9 cellular contexts compared by ENCODE assay signal in genomic region chr10:11823122-11823988, GRCh38. TPM values are rescaled to one million over a fixed set of nuclear protein-coding genes. Genes with fewer than 3 reads are reported as not detected.
A peak's percentile ranks its signal among the peaks of the same experiment; 100 is the strongest.
DNase-seq lines count a peak whose midpoint lies in the region; ATAC-seq, FAIRE-seq and TF ChIP-seq lines count a peak whose summit lies in the region.
"Had no signal": no experiment of that assay in that cellular context is flagged by ENCODE, and none has a peak within 500 bp of the region (broad histone marks: within the 10 kb centered on the region; RNA-seq: fewer than 3 reads in every experiment).

PROSER2 (plus strand) TSS chr10:11823356; CDS start chr10:11852078, 28,722 bp downstream.

- H2BK20ac ChIP-seq in IMR-90 (ENCODE audit: low read depth, low read length) = no peak within 1 kb of the TSS

- dilution Hi-C loops in IMR-90 (cut with HindIII; ENCODE audit: low sequenced_read_pairs, unreplicated experiment) = no loop called here

- H3K4ac ChIP-seq in IMR-90 (ENCODE audit: low read depth, low read length) (peak within 1 kb of the TSS; percentile 77; the same call in 1 of the 2 replicates), mesendoderm (ENCODE audit: low read depth, low read length) (peak within 1 kb of the TSS; percentile 93)

- WGBS in IMR-90 (ENCODE audit: extremely low coverage in 2 of 2, insufficient read length in 1 of 2), 2 experiments = 0% methylated on average over 24 of the region's 114 CpGs; no CpG with 5 or more reads in 1 of the 2 experiments
- no CpG with 5 or more reads among the region's 114 CpGs for WGBS in mesendoderm (ENCODE audit: extremely low coverage, insufficient coverage, low lambda C conversion rate)
- 1 to 2% (median 1%) methylated on average over 38 to 114 of the region's 114 CpGs for WGBS in stomach, 5 donors

- H2AK9ac ChIP-seq in IMR-90 (replicated peaks; ENCODE audit: low read depth, low read length, poor library complexity) = peak within 1 kb of the TSS; percentile 93

- no peak for TF ChIP-seq EP300 in stomach (IDR thresholded peaks at IDR 0.05)

- H2AFZ ChIP-seq in IMR-90 (replicated peaks; ENCODE audit: low read length, poor library complexity) = peak within 1 kb of the TSS; percentile 98

- no peak for TF ChIP-seq CTCF in IMR-90 (conservative IDR thresholded peaks at IDR 0.05; ENCODE audit: low read depth, low read length)
- no peak for TF ChIP-seq CTCF in stomach (IDR thresholded peaks at IDR 0.05)

- ATAC-seq in IMR-90 (ENCODE audit: low read depth) = peak; percentile 92
- no peak for ATAC-seq in HG03354 (IDR thresholded peaks at IDR 0.05; ENCODE audit: poor library complexity, severe bottlenecking, unreplicated experiment)

- POLR2A ChIA-PET in IMR-90 (lab: Charles Lee; ENCODE audit: unreplicated experiment) = no interaction called here

- DNase-seq in GM12892 (ENCODE audit: insufficient read length) = peak; percentile 53
- DNase-seq in IMR-90 = peak; percentile 52
- DNase-seq in activated CD4-positive, CD25-positive, alpha-beta regulatory T cell treated with anti-CD3 and anti-CD28 coated beads, Interleukin-2, amount 50 U/mL, for 72 hours = peak; percentile 33
- peak in 1 of 3 donors; percentile 3 for DNase-seq in effector memory CD4-positive, alpha-beta T cell
- peak; percentile 59 for DNase-seq in mesendoderm
- peak; percentile 72 for DNase-seq in stomach
- DNase-seq in NCI-H446 treated with DMSO at 0.1 percent for 48 hours (lab: John Stamatoyannopoulos, UW) = no peak

- TF ChIP-seq RAD21 in IMR-90 (IDR thresholded peaks at IDR 0.05; ENCODE audit: low read length) = no peak

- H3K9ac ChIP-seq in IMR-90 (ENCODE audit: low read depth, low read length) = peak within 1 kb of the TSS; percentile 72
- peak within 1 kb of the TSS; percentile 82 for H3K9ac ChIP-seq in mesendoderm (ENCODE audit: low read length)

- H2AK5ac ChIP-seq in IMR-90 (ENCODE audit: low read depth, low read length) (no peak within 1 kb of the TSS; the same call in 1 of the 2 replicates), mesendoderm (ENCODE audit: low read length) (no peak within 1 kb of the TSS)

- BruUV-seq in IMR-90 (replicated peaks; lab: Mats Ljungman, UMichigan) = no TSS peak

- peak within 1 kb of the TSS; percentile 70; the same call in 1 of the 2 replicates for H2BK120ac ChIP-seq in IMR-90 (ENCODE audit: low read depth, low read length)
- H2BK120ac ChIP-seq in mesendoderm (ENCODE audit: low read depth, low read length) = peak within 1 kb of the TSS; percentile 92

- 0 out of 2 replicates have a peak within 1 kb of the TSS, but pooled peaks have one; percentile 20 for H3K23ac ChIP-seq in IMR-90 (ENCODE audit: low read depth, low read length)
- no peak within 1 kb of the TSS for H3K23ac ChIP-seq in mesendoderm (ENCODE audit: low read length)

- H3K79me2 ChIP-seq in mesendoderm (ENCODE audit: control insufficient read depth, insufficient read depth, low read length) = peaks cover 28% of the 10 kb centered on the region

- peak within 1 kb of the TSS; percentile 34; the same call in 1 of the 3 replicates for H2BK15ac ChIP-seq in IMR-90 (ENCODE audit: low read depth, low read length)
- no peak within 1 kb of the TSS for H2BK15ac ChIP-seq in mesendoderm (replicated peaks; ENCODE audit: low read depth)

- no peaks in the 10 kb centered on the region for H4K20me1 ChIP-seq in IMR-90 (ENCODE audit: insufficient read depth, low read length)

- H4K91ac ChIP-seq in IMR-90 (ENCODE audit: insufficient read depth, low read depth, low read length) = peak within 1 kb of the TSS; percentile 60; the same call in 1 of the 2 replicates

- H3K27ac ChIP-seq in IMR-90 (ENCODE audit: insufficient read depth, low read length) (no peak within 1 kb of the TSS; the same call in 1 of the 2 replicates), mesendoderm (ENCODE audit: low read depth, low read length) (peak within 1 kb of the TSS; percentile 22), stomach (peak within 1 kb of the TSS; percentile 86 to 99 (median 91))
- H3K27ac ChIP-seq in effector memory CD4-positive, alpha-beta T cell (ENCODE audit: insufficient read depth, low read length, poor library complexity, severe bottlenecking) = no peak within 1 kb of the TSS

- H3K27me3 ChIP-seq in IMR-90 (ENCODE audit: control insufficient read depth, insufficient read depth, low read length) (no peaks in the 10 kb centered on the region), mesendoderm (ENCODE audit: insufficient read depth, low read length, poor library complexity) (no peaks in the 10 kb centered on the region), stomach (peaks cover 0 to 28% (median 10%) of the 10 kb centered on the region in 3 donors)
- peaks cover 4% of the 10 kb centered on the region for H3K27me3 ChIP-seq in effector memory CD4-positive, alpha-beta T cell (replicated peaks; ENCODE audit: control insufficient read depth, insufficient read depth, low read length, poor library complexity, severe bottlenecking)

- H3K79me1 ChIP-seq in IMR-90 (ENCODE audit: low read depth in 1 of 2, low read length in 2 of 2) (peaks cover 0 to 18% of the 10 kb centered on the region in 2 experiments; a peak in 3 of 4 replicates), mesendoderm (ENCODE audit: low read length) (peaks cover 10% of the 10 kb centered on the region)

- no peak within 1 kb of the TSS for H3K18ac ChIP-seq in IMR-90 (ENCODE audit: low read depth, low read length)
- H3K18ac ChIP-seq in mesendoderm (ENCODE audit: low read length) = peak within 1 kb of the TSS; percentile 99

- TF ChIP-seq POLR2A in GM12892 (IDR thresholded peaks at IDR 0.05; ENCODE audit: low read depth, low read length) = no peak
- no peak; the same call in 1 of the 2 replicates for TF ChIP-seq POLR2A in IMR-90 (IDR thresholded peaks at IDR 0.05; ENCODE audit: low read depth, low read length)
- TF ChIP-seq POLR2A in stomach (IDR thresholded peaks at IDR 0.05) = peak in 1 of 4 donors; percentile 76

- H3K9me3 ChIP-seq in IMR-90 (ENCODE audit: control insufficient read depth, insufficient read depth, low read length) (no peaks in the 10 kb centered on the region), stomach (no peaks in the 10 kb centered on the region)
- H3K9me3 ChIP-seq in effector memory CD4-positive, alpha-beta T cell (ENCODE audit: control insufficient read depth, low read length) = no peaks in the 10 kb centered on the region

- 0 out of 2 replicates have a peak within 1 kb of the TSS, but pooled peaks have one; percentile 86 for H3K14ac ChIP-seq in IMR-90 (replicated peaks; ENCODE audit: low read depth, low read length)

- H3K56ac ChIP-seq in IMR-90 (ENCODE audit: extremely low read depth, insufficient read depth, low read length) (peak within 1 kb of the TSS; percentile 57; the same call in 1 of the 2 replicates), mesendoderm (ENCODE audit: low read length) (peak within 1 kb of the TSS; percentile 92)

- H3K4me1 ChIP-seq in IMR-90 (ENCODE audit: control insufficient read depth, insufficient read depth, low read length) (peaks cover 1% of the 10 kb centered on the region; the same call in 1 of the 2 replicates), mesendoderm (ENCODE audit: control insufficient read depth, low read depth, low read length) (peaks cover 9% of the 10 kb centered on the region), stomach (peaks cover 8 to 44% (median 35%) of the 10 kb centered on the region in 4 donors)
- peaks cover 8% of the 10 kb centered on the region for H3K4me1 ChIP-seq in effector memory CD4-positive, alpha-beta T cell (ENCODE audit: control insufficient read depth, insufficient read depth, low read length, poor library complexity, severe bottlenecking)

- peak within 1 kb of the TSS; percentile 84 to 93 for H4K8ac ChIP-seq in IMR-90 (ENCODE audit: low read depth in 2 of 2, low read length in 2 of 2)
- no peak within 1 kb of the TSS for H4K8ac ChIP-seq in mesendoderm (ENCODE audit: low read depth, low read length)

- intact Hi-C loops in IMR-90 (cut with micrococcal nuclease) = loop anchor here (5.0 kb wide), 1 partner anchor 36 kb away; no protein-coding TSS in a partner anchor
- intact Hi-C loops in stomach (cut with DNase I; ENCODE audit: low total_unique reads) = no loop called here

- H3K4me3 ChIP-seq in IMR-90 (ENCODE audit: insufficient read depth, low read depth, low read length) = peak within 1 kb of the TSS; percentile 97
- peak within 1 kb of the TSS; percentile 48 for H3K4me3 ChIP-seq in effector memory CD4-positive, alpha-beta T cell (ENCODE audit: insufficient read depth, low read depth, low read length, poor library complexity, severe bottlenecking)
- peak within 1 kb of the TSS; percentile 67 for H3K4me3 ChIP-seq in mesendoderm (ENCODE audit: low read length)
- H3K4me3 ChIP-seq in stomach = peak within 1 kb of the TSS; percentile 70 to 88 (median 79)

- CTCF ChIA-PET in IMR-90 (lab: Yijun Ruan, JAX) = no interaction called here

- H3K36me3 ChIP-seq in IMR-90 (ENCODE audit: control insufficient read depth, insufficient read depth, low read length) (no peaks in the 10 kb centered on the region), mesendoderm (ENCODE audit: control insufficient read depth, insufficient read depth, low read length) (no peaks in the 10 kb centered on the region), stomach (no peaks in the 10 kb centered on the region)
- H3K36me3 ChIP-seq in effector memory CD4-positive, alpha-beta T cell (ENCODE audit: control insufficient read depth, insufficient read depth, low read length) = no peaks in the 10 kb centered on the region

- FAIRE-seq in GM12892 (lab: Jason Lieb, UNC) = no peak
- FAIRE-seq: endometrium had no signal

- H4K5ac ChIP-seq in IMR-90 (ENCODE audit: low read depth, low read length) = no peak within 1 kb of the TSS
- H4K5ac ChIP-seq in mesendoderm (ENCODE audit: low read length) = no peak within 1 kb of the TSS

- no peaks in the 10 kb centered on the region for H3K9me1 ChIP-seq in IMR-90 (ENCODE audit: insufficient read depth, low read length)

- peak within 1 kb of the TSS; percentile 97 for H3K4me2 ChIP-seq in IMR-90 (ENCODE audit: low read depth, low read length)
- peak within 1 kb of the TSS; percentile 4 for H3K4me2 ChIP-seq in mesendoderm (ENCODE audit: low read length)

- H2BK5ac ChIP-seq in IMR-90 (ENCODE audit: low read depth, low read length, poor library complexity, severe bottlenecking) (peak within 1 kb of the TSS; percentile 18), mesendoderm (ENCODE audit: low read length) (no peak within 1 kb of the TSS)

- in situ Hi-C loops in IMR-90 (cut with MboI; ENCODE audit: low sequenced_read_pairs) = no loop called here

TF ChIP-seq in IMR-90, 13 proteins besides CTCF, POLR2A, EP300 and RAD21 (continues in another document):
- TF ChIP-seq SMC3 (IDR thresholded peaks at IDR 0.05; ENCODE audit: low read depth, low read length) (no peak), RCOR1 (IDR thresholded peaks at IDR 0.05; ENCODE audit: insufficient replicate concordance, low read length) (no peak), FOS (IDR thresholded peaks at IDR 0.05; ENCODE audit: low read depth, low read length) (no peak)

RNA-seq across cellular contexts. Expression of gene PROSER2, which starts in this region (rescaled TPM):
- polyA plus RNA-seq in GM12892 (2012; ENCODE audit: missing spikeins) = 0.34 TPM
- total RNA-seq in IMR-90 (2012; rRNA removed) (1.4 TPM in 2 replicates), stomach (10 to 100 TPM in 2 of 5 donors, 1 to 10 TPM in 2, not detected in 1; 1.3 to 16.2 (median 9.5) TPM)
- polyA plus RNA-seq in IMR-90 (2012; rRNA removed) (2.0 and 2.1 TPM in 2 replicates), stomach (10 to 100 TPM in 1 of 3 donors, 1 to 10 TPM in 2; 5.2 to 13.4 (median 5.7) TPM)
- 2.3 and 2.7 TPM in 2 replicates for polyA plus RNA-seq in IMR-90 (2012; cell fraction: cytosol; rRNA removed)
- polyA plus RNA-seq in IMR-90 (2012; cell fraction: nucleus; rRNA removed; ENCODE audit: low replicate concordance) = 1.8 and 3.5 TPM in 2 replicates
- 9.8 TPM for polyA plus RNA-seq in mesendoderm (2013, experiment 1 of 2)
- polyA plus RNA-seq in mesendoderm (2013, experiment 2 of 2) = 9.5 TPM

Comparison
In these comparisons a context has a peak if more than half of its experiments do, and no peak if none do; other contexts are left out.
1. H3K27ac ChIP-seq: peak in mesendoderm (single experiment) and stomach (5 of 5); none in IMR-90 (single experiment) and effector memory CD4-positive, alpha-beta T cell (single experiment).
2. Peak in every context shown above with its lines, with median percentiles within 50 percentile points of each other: H3K4me3 ChIP-seq.